8 cellular contexts compared by ENCODE assay signal in the genomic region with DNA sequence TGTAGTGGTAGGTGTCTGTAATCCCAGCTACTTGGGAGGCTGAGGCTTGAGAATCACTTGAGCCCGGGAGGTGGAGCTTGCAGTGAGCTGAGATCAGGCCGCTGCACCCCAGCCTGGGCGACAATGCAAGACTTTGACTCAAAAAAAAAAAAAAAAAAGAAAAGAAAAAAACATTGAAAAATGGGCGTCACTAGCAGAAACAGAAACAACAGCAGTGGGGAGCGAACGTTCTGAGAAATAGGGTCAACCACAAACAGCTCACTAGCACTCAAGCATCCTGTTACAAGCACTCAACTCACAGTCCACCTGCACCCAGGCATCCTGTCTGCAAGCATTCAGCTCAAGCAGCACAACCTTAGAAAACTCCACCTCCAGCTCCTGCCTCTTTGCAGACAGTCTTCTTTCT. TPM values are rescaled to one million over a fixed set of nuclear protein-coding genes. Genes with fewer than 3 reads are reported as not detected.
DNase-seq lines count a peak whose midpoint lies in the region; ATAC-seq and TF ChIP-seq lines count a peak whose summit lies in the region.

No MANE protein-coding gene starts in this region.

- peak; percentile 81 for DNase-seq in GM10266 (ENCODE audit: extremely low spot score)
- DNase-seq in KG1 (lab: John Stamatoyannopoulos, UW), result peak; percentile 83
- peak; percentile 65 for DNase-seq in activated CD4-positive, CD25-positive, alpha-beta regulatory T cell treated with anti-CD3 and anti-CD28 coated beads, Interleukin-2, amount 50 U/mL, for 72 hours
- DNase-seq in stimulated activated naive CD4-positive, alpha-beta T cell (lab: John Stamatoyannopoulos, UW), result peak; percentile 64 to 95 (median 84)
- no peak for DNase-seq in iPS-NIHi7 (ENCODE audit: extremely low spot score)
- DNase-seq in posterior vena cava (ENCODE audit: low spot score), result no peak

- no peak for TF ChIP-seq CTCF in GM10266 (IDR thresholded peaks at IDR 0.05; ENCODE audit: control insufficient read depth, insufficient read depth, low read depth, missing control alignments)

- ATAC-seq in GM21528 (IDR thresholded peaks at IDR 0.05; ENCODE audit: low FRiP score, unreplicated experiment), result peak; percentile 97
- ATAC-seq in esophagus mucosa, result peak; percentile 42

- intact Hi-C loops in posterior vena cava (cut with DNase I), result no loop called here

RNA-seq across cellular contexts. Expression of a gene that starts 17.2 kb away (rescaled TPM):
- total RNA-seq in esophagus mucosa, result 31.0 TPM
- 10 to 100 TPM in 1 of 2 donors, 1 to 10 TPM in 1; 4.9 to 11.8 TPM for total RNA-seq in posterior vena cava

RNA-seq across cellular contexts. Expression of a gene that starts 45.3 kb away (rescaled TPM):
- total RNA-seq in esophagus mucosa (35.6 TPM), posterior vena cava (10 to 100 TPM; 25.5 to 31.9 TPM)

Comparison
In these comparisons a context has a peak if more than half of its experiments do, and no peak if none do; other contexts are left out.
1. DNase-seq: peak in GM10266 (single experiment), KG1 (single experiment), activated CD4-positive, CD25-positive, alpha-beta regulatory T cell treated with anti-CD3 and anti-CD28 coated beads, Interleukin-2, amount 50 U/mL, for 72 hours (single experiment) and stimulated activated naive CD4-positive, alpha-beta T cell (6 of 6); none in iPS-NIHi7 (single experiment) and posterior vena cava (single experiment).